15 cellular contexts compared by ENCODE assay signal in the genomic region with DNA sequence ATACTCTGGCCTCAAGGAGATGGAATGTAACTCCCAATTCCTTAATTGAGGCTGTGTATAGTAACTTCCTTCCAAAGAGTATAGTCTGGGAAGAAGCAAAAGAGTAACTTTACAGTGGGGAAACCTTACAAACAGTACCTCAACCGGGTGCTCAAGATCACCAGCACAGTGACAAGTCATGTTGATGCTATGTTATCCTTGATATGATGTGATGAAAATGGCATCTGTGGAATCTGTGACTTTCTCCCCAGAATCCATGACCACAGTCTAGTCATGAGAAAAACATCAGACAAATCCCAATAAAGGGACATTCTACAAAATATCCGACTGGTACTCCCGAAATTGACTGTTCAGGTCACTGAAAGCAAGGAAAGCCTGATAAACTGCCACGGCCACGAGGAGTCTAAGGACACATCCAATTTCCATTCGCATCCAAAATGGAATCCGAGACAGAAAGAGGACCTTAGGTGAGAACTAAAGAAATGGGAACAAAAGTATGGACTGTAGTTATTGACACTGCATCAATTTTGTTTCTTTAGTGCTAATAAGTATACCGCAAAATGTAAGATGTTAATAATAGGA.
DNase-seq lines count a peak whose midpoint lies in the region; ATAC-seq, FAIRE-seq and TF ChIP-seq lines count a peak whose summit lies in the region.
"Had no signal": no experiment of that assay in that cellular context is flagged by ENCODE, and none has a peak within 500 bp of the region (broad histone marks: within the 10 kb centered on the region; RNA-seq: fewer than 3 reads in every experiment).

No MANE protein-coding gene starts in this region.

- intact Hi-C loops in kidney (cut with DNase I): no loop called here

- H3K4me1 ChIP-seq in ACC112 (ENCODE audit: control insufficient read depth, insufficient read depth, low read length, unreplicated experiment) (peaks cover 56% of the 10 kb centered on the region), adipocyte (ENCODE audit: control insufficient read depth, insufficient read depth, low read length) (peaks cover 19% of the 10 kb centered on the region), kidney (ENCODE audit: control insufficient read depth in 1 of 2, insufficient read depth in 1 of 2, low read depth in 1 of 2, low read length in 2 of 2) (no peaks in the 10 kb centered on the region)
- H3K4me1 ChIP-seq: BLaER1 had no signal

- no peaks in the 10 kb centered on the region for H3K9me3 ChIP-seq in adipocyte (ENCODE audit: control insufficient read depth, low read length)
- H3K9me3 ChIP-seq in kidney (ENCODE audit: control insufficient read depth in 1 of 2, low read length in 2 of 2): no peaks in the 10 kb centered on the region
- H3K9me3 ChIP-seq: BLaER1 had no signal

- H3K9ac ChIP-seq in adipocyte (ENCODE audit: low read length) (peak overlapping the region; percentile 60), kidney (ENCODE audit: low read length in 2 of 2) (no peak overlapping the region)
- H3K9ac ChIP-seq: BLaER1 had no signal

- peak; percentile 49 for DNase-seq in HK-2 (ENCODE audit: unreplicated experiment)
- DNase-seq in adipocyte (ENCODE audit: low read depth): peak; percentile 74
- peak; percentile 96 for DNase-seq in glomerular visceral epithelial cell (ENCODE audit: extremely low spot score)
- DNase-seq in kidney: no peak
- DNase-seq in HT-29 (ENCODE audit: low spot score): no peak
- DNase-seq in activated CD8-positive, alpha-beta memory T cell treated with anti-CD3 and anti-CD28 coated beads, Interleukin-2, amount 50 U/mL, for 4 hours: no peak
- DNase-seq: activated T-cell treated with anti-CD3 and anti-CD28 coated beads for 4 hours; GF-D8; MV-4-11; NCI-H345; stimulated activated CD4-positive, alpha-beta T cell treated with anti-CD3 and anti-CD28 coated beads, Interleukin-12 subunit alpha, Interleukin-12 subunit beta, amount 100 ng/mL, for 4 hours had no signal

- H3K27me3 ChIP-seq in ACC112 (ENCODE audit: insufficient read depth, low read length) (no peaks in the 10 kb centered on the region), adipocyte (replicated peaks; ENCODE audit: control insufficient read depth, insufficient read depth, low read length) (no peaks in the 10 kb centered on the region)
- H3K27me3 ChIP-seq: BLaER1 had no signal

- peak overlapping the region; percentile 96 for H3K27ac ChIP-seq in ACC112 (ENCODE audit: low read depth, low read length)
- no peak overlapping the region for H3K27ac ChIP-seq in kidney (ENCODE audit: low read depth in 2 of 2, low read length in 2 of 2)
- H3K27ac ChIP-seq: BLaER1 had no signal

- H3K36me3 ChIP-seq in ACC112 (ENCODE audit: insufficient read depth, low read length) (0 out of 2 replicates have a peak, but pooled peaks cover 7% of the 10 kb centered on the region), adipocyte (ENCODE audit: control insufficient read depth, insufficient read depth, low read length, severe bottlenecking) (no peaks in the 10 kb centered on the region), kidney (ENCODE audit: control insufficient read depth in 1 of 2, insufficient read depth in 2 of 2, low read length in 2 of 2) (no peaks in the 10 kb centered on the region)
- H3K36me3 ChIP-seq: BLaER1 had no signal

- FAIRE-seq in kidney (lab: Jason Lieb, UNC): no peak
- FAIRE-seq: islet of Langerhans had no signal

- H3K79me2 ChIP-seq in ACC112 (ENCODE audit: control insufficient read depth, insufficient read depth, low read length, unreplicated experiment): peaks cover 17% of the 10 kb centered on the region

- H3K4me3 ChIP-seq in ACC112 (ENCODE audit: low read depth, low read length) (peak overlapping the region; percentile 73), adipocyte (ENCODE audit: low read length) (peak overlapping the region; percentile 35), kidney (ENCODE audit: low read length in 2 of 2) (no peak overlapping the region)
- H3K4me3 ChIP-seq: BLaER1 had no signal

- TF ChIP-seq CTCF in kidney (IDR thresholded peaks at IDR 0.05; ENCODE audit: borderline replicate concordance, extremely low read depth, insufficient read depth): no peak

- peak overlapping the region; percentile 73 for H2AFZ ChIP-seq in ACC112 (ENCODE audit: low read length, unreplicated experiment)

- no peak for ATAC-seq in GM18861 (IDR thresholded peaks at IDR 0.05; ENCODE audit: unreplicated experiment)

Comparison
In these comparisons a context has a peak if more than half of its experiments do, and no peak if none do; other contexts are left out.
1. H3K4me3 ChIP-seq: peak in ACC112 (single experiment) and adipocyte (single experiment); none in kidney (0 of 2).
2. DNase-seq: peak in HK-2 (single experiment), adipocyte (single experiment) and glomerular visceral epithelial cell (single experiment); none in kidney (single experiment), HT-29 (single experiment) and activated CD8-positive, alpha-beta memory T cell treated with anti-CD3 and anti-CD28 coated beads, Interleukin-2, amount 50 U/mL, for 4 hours (single experiment).